Comparison of ENCODE assay signal across 11 cellular contexts in the genomic region with DNA sequence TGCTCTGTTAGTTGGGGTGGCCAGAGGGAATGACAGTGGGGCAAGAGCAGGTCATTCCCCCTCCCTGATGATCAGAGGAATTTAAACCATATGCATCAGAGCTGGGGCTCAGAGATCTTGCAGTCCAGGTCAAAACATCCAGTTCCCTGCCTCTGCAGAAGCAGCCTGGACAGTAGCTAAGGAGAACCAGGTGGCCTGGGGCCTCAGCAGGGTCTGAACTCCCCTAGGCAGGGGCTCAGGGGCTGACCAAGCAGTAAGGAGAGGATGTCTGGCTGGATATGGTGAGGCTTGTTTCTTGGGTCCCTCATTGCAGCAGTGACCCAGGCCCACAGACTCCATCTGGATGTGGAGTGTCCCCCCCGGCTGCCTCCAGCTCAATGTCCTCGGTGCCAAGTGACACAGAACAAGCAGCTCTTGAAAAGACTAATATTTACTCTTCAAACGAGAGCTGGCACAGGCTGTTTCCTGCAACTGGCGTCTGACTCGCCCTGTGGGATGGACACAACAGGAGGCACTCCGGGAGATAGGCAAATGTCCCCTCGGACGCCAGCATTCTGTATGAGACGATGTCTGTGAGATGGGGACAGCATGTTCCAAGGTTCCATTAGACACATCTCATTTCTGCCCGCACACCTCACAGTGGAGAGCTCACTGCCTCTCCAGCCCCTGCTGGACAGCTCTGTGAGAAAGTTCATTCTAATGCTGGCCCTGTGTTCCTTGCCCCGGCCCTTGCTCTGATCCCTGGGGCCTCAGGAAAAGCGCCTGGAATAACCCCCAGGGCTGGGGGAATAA. TPM values are rescaled to one million over a fixed set of nuclear protein-coding genes. Genes with fewer than 3 reads are reported as not detected.
DNase-seq lines count a peak whose midpoint lies in the region; ATAC-seq, FAIRE-seq and TF ChIP-seq lines count a peak whose summit lies in the region.
"Had no signal": no experiment of that assay in that cellular context is flagged by ENCODE, and none has a peak within 500 bp of the region (broad histone marks: within the 10 kb centered on the region; RNA-seq: fewer than 3 reads in every experiment).

No MANE protein-coding gene starts in this region.

- H3K4me2 ChIP-seq in endothelial cell of umbilical vein (ENCODE audit: insufficient read depth, low read length): no peak overlapping the region

- H3K4me3 ChIP-seq in endothelial cell of umbilical vein (replicated peaks in 1 of 3; ENCODE audit: insufficient read depth in 1 of 3, low read depth in 1 of 3, low read length in 3 of 3): no peak overlapping the region
- no peak overlapping the region for H3K4me3 ChIP-seq in mucosa of stomach (ENCODE audit: low read length)

- ATAC-seq in GM21737 (IDR thresholded peaks at IDR 0.05; ENCODE audit: unreplicated experiment) (no peak), GM18517 (IDR thresholded peaks at IDR 0.05; ENCODE audit: unreplicated experiment) (no peak)
- ATAC-seq: activated CD4-positive, CD25-positive, alpha-beta regulatory T cell treated with anti-CD3 and anti-CD28 coated beads, Interleukin-2, amount 50 U/mL, for 24 hours had no signal

- H3K36me3 ChIP-seq in endothelial cell of umbilical vein (ENCODE audit: control insufficient read depth in 2 of 2, extremely low read depth in 1 of 2, insufficient read depth in 2 of 2, low read length in 2 of 2) (peaks cover 0 to 4% of the 10 kb centered on the region in 2 experiments), mucosa of stomach (ENCODE audit: control insufficient read depth, insufficient read depth, low read length) (no peaks in the 10 kb centered on the region)

- no TSS peak for BruUV-seq in endothelial cell of umbilical vein (replicated peaks; lab: Mats Ljungman, UMichigan)

- no peak overlapping the region for H2AFZ ChIP-seq in endothelial cell of umbilical vein (ENCODE audit: low read depth, low read length)

- intact Hi-C loops in endothelial cell of umbilical vein (cut with micrococcal nuclease): no loop called here

- peak; percentile 14 to 36 for TF ChIP-seq CTCF in endothelial cell of umbilical vein (IDR thresholded peaks at IDR 0.05; ENCODE audit: extremely low read depth in 1 of 2, insufficient read depth in 1 of 2, low read depth in 1 of 2, low read length in 2 of 2)

- CTCF ChIA-PET in endothelial cell of umbilical vein (lab: Charles Lee): interaction anchor here (0.8 to 9.7 kb wide), 12 partner anchors 8 to 315 kb away, joined by 3 to 80 read pairs (median 4); partner anchors contain the start of gene VIPR1

- peak; percentile 66 for FAIRE-seq in endothelial cell of umbilical vein (lab: Jason Lieb, UNC)

- no peaks in the 10 kb centered on the region for H3K9me1 ChIP-seq in endothelial cell of umbilical vein (replicated peaks; ENCODE audit: control insufficient read depth, extremely low read depth, insufficient read depth, low read length)

- H3K27ac ChIP-seq in endothelial cell of umbilical vein (ENCODE audit: insufficient read depth, low read depth, low read length): no peak overlapping the region

- peak; percentile 20 for DNase-seq in D341Med (ENCODE audit: low spot score)
- DNase-seq in NCI-H510A (lab: John Stamatoyannopoulos, UW): peak; percentile 81
- DNase-seq in endothelial cell of umbilical vein (ENCODE audit: low read depth, low spot score): peak; percentile 36
- DNase-seq in GF-D8 (lab: John Stamatoyannopoulos, UW): no peak
- DNase-seq in stimulated activated CD4-positive, alpha-beta T cell treated with anti-CD3 and anti-CD28 coated beads, Interleukin-4, amount 100 ng/mL, for 24 hours: no peak
- DNase-seq: Caco-2, NCI-H446 had no signal

- H3K79me2 ChIP-seq in endothelial cell of umbilical vein (ENCODE audit: control insufficient read depth, insufficient read depth, low read length): no peaks in the 10 kb centered on the region

- POLR2A ChIA-PET in endothelial cell of umbilical vein (lab: Charles Lee): no interaction called here

- H3K27me3 ChIP-seq in endothelial cell of umbilical vein (ENCODE audit: control insufficient read depth in 2 of 2, insufficient read depth in 2 of 2, low read length in 2 of 2): no peaks in the 10 kb centered on the region
- no peaks in the 10 kb centered on the region for H3K27me3 ChIP-seq in mucosa of stomach (ENCODE audit: control insufficient read depth, insufficient read depth, low read length)

- H3K4me1 ChIP-seq in endothelial cell of umbilical vein (ENCODE audit: control insufficient read depth, extremely low read depth, insufficient read depth, low read length) (no peaks in the 10 kb centered on the region), mucosa of stomach (ENCODE audit: control insufficient read depth, insufficient read depth, low read length) (peaks cover 59% of the 10 kb centered on the region)
- H3K4me1 ChIP-seq: Caco-2 had no signal

- H3K9me3 ChIP-seq in endothelial cell of umbilical vein (replicated peaks; ENCODE audit: control insufficient read depth, insufficient read depth, low read length) (no peaks in the 10 kb centered on the region), mucosa of stomach (ENCODE audit: control insufficient read depth, low read length) (no peaks in the 10 kb centered on the region)
- H3K9me3 ChIP-seq: Caco-2 had no signal

- H4K20me1 ChIP-seq in endothelial cell of umbilical vein (replicated peaks; ENCODE audit: control insufficient read depth, extremely low read depth, insufficient read depth, low read length): no peaks in the 10 kb centered on the region

- H3K9ac ChIP-seq in endothelial cell of umbilical vein (replicated peaks; ENCODE audit: extremely low read depth, insufficient read depth, low read length) (no peak overlapping the region), mucosa of stomach (ENCODE audit: low read length) (peak overlapping the region; percentile 53)

- dilution Hi-C loops in endothelial cell of umbilical vein (cut with MboI; ENCODE audit: extremely low pct_ligation_motif_present, low sequenced_read_pairs): no loop called here

- no peak for TF ChIP-seq POLR2A in endothelial cell of umbilical vein (IDR thresholded peaks at IDR 0.05; ENCODE audit: low read depth, low read length)

TF ChIP-seq in endothelial cell of umbilical vein, 7 proteins besides CTCF, POLR2A, EP300 and RAD21:
- no peak for TF ChIP-seq FOS (IDR thresholded peaks at IDR 0.05; ENCODE audit: borderline replicate concordance, insufficient read depth, low read length)
- TF ChIP-seq JUN (IDR thresholded peaks at IDR 0.05; ENCODE audit: borderline replicate concordance, insufficient read depth, insufficient read length, low read depth): no peak
- TF ChIP-seq MAX (IDR thresholded peaks at IDR 0.05; ENCODE audit: insufficient read depth, insufficient read length): no peak
- TF ChIP-seq EZH2 (IDR thresholded peaks at IDR 0.05; ENCODE audit: borderline replicate concordance, low read depth, low read length, severe bottlenecking): no peak
- TF ChIP-seq POLR2AphosphoS5 (IDR thresholded peaks at IDR 0.05; ENCODE audit: insufficient read depth, low read depth, low read length): no peak
- TF ChIP-seq MYC (IDR thresholded peaks at IDR 0.05; ENCODE audit: low read depth, low read length): no peak
- no peak for TF ChIP-seq GATA2 (IDR thresholded peaks at IDR 0.05; ENCODE audit: insufficient read depth, insufficient read length, low read depth, low read length)
TF ChIP-seq in endothelial cell of umbilical vein: peak in this region for 0.

RNA-seq across cellular contexts. Expression of gene SEC22C, which starts 37.1 kb away (rescaled TPM):
- total RNA-seq in endothelial cell of umbilical vein: 60.7 and 61.9 TPM in 2 replicates
- 32.9 and 43.9 TPM in 2 replicates for polyA plus RNA-seq in endothelial cell of umbilical vein
- polyA plus RNA-seq in endothelial cell of umbilical vein (2011; cell fraction: cytosol; rRNA removed): 36.5 and 37.4 TPM in 2 replicates
- polyA plus RNA-seq in endothelial cell of umbilical vein (2011; cell fraction: nucleus; rRNA removed): 51.9 and 57.1 TPM in 2 replicates
- polyA plus RNA-seq in endothelial cell of umbilical vein (2012): 37.3 and 53.1 TPM in 2 replicates
- 44.7 and 50.3 TPM in 2 replicates for polyA minus RNA-seq in endothelial cell of umbilical vein
- polyA minus RNA-seq in endothelial cell of umbilical vein (2011; cell fraction: cytosol; rRNA and poly(A)+ RNA removed): 15.2 TPM
- 24.0 and 24.3 TPM in 2 replicates for polyA minus RNA-seq in endothelial cell of umbilical vein (2011; cell fraction: nucleus; rRNA and poly(A)+ RNA removed)

RNA-seq across cellular contexts. Expression of gene VIPR1, which starts 42.2 kb away (rescaled TPM):
- 0.67 and 3.8 TPM in 2 replicates for total RNA-seq in endothelial cell of umbilical vein
- polyA plus RNA-seq in endothelial cell of umbilical vein: 4.7 and 5.2 TPM in 2 replicates
- 1.6 and 2.3 TPM in 2 replicates for polyA plus RNA-seq in endothelial cell of umbilical vein (2011; cell fraction: cytosol; rRNA removed)
- polyA plus RNA-seq in endothelial cell of umbilical vein (2011; cell fraction: nucleus; rRNA removed): 11.5 and 12.7 TPM in 2 replicates
- 0.11 and 0.30 TPM in 2 replicates for polyA plus RNA-seq in endothelial cell of umbilical vein (2012)
- polyA minus RNA-seq in endothelial cell of umbilical vein: 5.8 and 6.5 TPM in 2 replicates
- polyA minus RNA-seq in endothelial cell of umbilical vein (2011; cell fraction: cytosol; rRNA and poly(A)+ RNA removed): not detected
- polyA minus RNA-seq in endothelial cell of umbilical vein (2011; cell fraction: nucleus; rRNA and poly(A)+ RNA removed): 4.2 and 5.0 TPM in 2 replicates

RNA-seq across cellular contexts. Expression of gene SS18L2, which starts 46.0 kb away (rescaled TPM):
- total RNA-seq in endothelial cell of umbilical vein: 28.6 and 32.4 TPM in 2 replicates
- 14.5 and 20.3 TPM in 2 replicates for polyA plus RNA-seq in endothelial cell of umbilical vein
- polyA plus RNA-seq in endothelial cell of umbilical vein (2011; cell fraction: cytosol; rRNA removed): 29.4 and 29.9 TPM in 2 replicates
- polyA plus RNA-seq in endothelial cell of umbilical vein (2011; cell fraction: nucleus; rRNA removed): 14.6 and 18.4 TPM in 2 replicates
- 34.1 and 53.8 TPM in 2 replicates for polyA plus RNA-seq in endothelial cell of umbilical vein (2012)
- 11.7 and 19.5 TPM in 2 replicates for polyA minus RNA-seq in endothelial cell of umbilical vein
- 12.2 TPM for polyA minus RNA-seq in endothelial cell of umbilical vein (2011; cell fraction: cytosol; rRNA and poly(A)+ RNA removed)
- 3.1 and 7.0 TPM in 2 replicates for polyA minus RNA-seq in endothelial cell of umbilical vein (2011; cell fraction: nucleus; rRNA and poly(A)+ RNA removed)

RNA-seq across cellular contexts. Expression of gene NKTR, which starts 55.8 kb away (rescaled TPM):
- 92.6 and 99.0 TPM in 2 replicates for total RNA-seq in endothelial cell of umbilical vein
- polyA plus RNA-seq in endothelial cell of umbilical vein: 22.3 and 27.4 TPM in 2 replicates
- 8.7 and 14.4 TPM in 2 replicates for polyA plus RNA-seq in endothelial cell of umbilical vein (2011; cell fraction: cytosol; rRNA removed)
- polyA plus RNA-seq in endothelial cell of umbilical vein (2011; cell fraction: nucleus; rRNA removed): 257 and 378 TPM in 2 replicates
- polyA plus RNA-seq in endothelial cell of umbilical vein (2012): 35.0 and 49.7 TPM in 2 replicates
- 51.7 and 60.7 TPM in 2 replicates for polyA minus RNA-seq in endothelial cell of umbilical vein
- 23.9 TPM for polyA minus RNA-seq in endothelial cell of umbilical vein (2011; cell fraction: cytosol; rRNA and poly(A)+ RNA removed)
- polyA minus RNA-seq in endothelial cell of umbilical vein (2011; cell fraction: nucleus; rRNA and poly(A)+ RNA removed): 197 and 292 TPM in 2 replicates

Comparison
In these comparisons a context has a peak if more than half of its experiments do, and no peak if none do; other contexts are left out.
1. DNase-seq: peak in D341Med (single experiment), NCI-H510A (single experiment) and endothelial cell of umbilical vein (single experiment); none in GF-D8 (single experiment) and stimulated activated CD4-positive, alpha-beta T cell treated with anti-CD3 and anti-CD28 coated beads, Interleukin-4, amount 100 ng/mL, for 24 hours (single experiment).